13 cellular contexts compared by ENCODE assay signal in the genomic region with DNA sequence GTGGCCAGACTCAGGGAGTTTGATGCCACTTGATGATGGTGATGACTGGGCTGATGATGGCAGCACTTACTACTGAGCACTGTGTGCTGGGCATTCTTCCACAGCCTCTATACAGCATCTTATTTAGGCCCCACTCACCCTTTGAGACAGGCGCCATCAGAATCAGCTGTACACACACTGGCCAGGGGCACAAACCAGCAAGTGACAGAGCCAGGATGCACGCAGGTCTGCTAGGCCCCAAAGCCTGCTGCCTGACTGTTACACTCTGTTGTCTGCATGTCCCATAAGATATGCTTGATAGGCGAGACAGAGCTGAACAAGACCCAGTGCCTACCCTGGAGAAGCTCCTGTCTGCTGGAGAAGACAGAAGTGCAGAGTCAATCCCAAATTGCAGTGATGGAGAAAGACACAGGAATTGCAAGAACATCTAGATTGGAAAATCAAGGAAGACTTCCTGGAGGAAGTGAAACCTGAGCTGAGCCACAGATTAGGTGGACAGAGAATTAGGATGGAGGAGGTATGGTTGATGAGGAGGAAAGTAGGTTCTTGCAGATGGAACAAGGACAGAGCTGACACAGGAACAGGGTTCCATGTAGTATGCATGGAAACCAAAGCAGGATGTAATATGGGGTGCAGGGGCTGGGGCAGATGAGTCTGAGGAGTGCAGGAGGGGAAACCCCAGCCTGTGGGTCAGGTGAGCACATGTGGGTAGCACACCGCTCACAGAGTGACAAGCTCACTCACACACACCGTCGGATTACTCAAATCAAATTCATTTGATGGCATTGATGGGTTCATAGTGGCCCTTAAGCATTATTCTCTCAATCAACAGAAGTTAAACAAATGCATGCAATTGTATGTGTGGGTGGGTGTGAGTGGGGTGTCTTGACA.
"Had no signal": no experiment of that assay in that cellular context is flagged by ENCODE, and none has a peak within 500 bp of the region (broad histone marks: within the 10 kb centered on the region; RNA-seq: fewer than 3 reads in every experiment).

No MANE protein-coding gene starts in this region.

- H3K4me1 ChIP-seq: ascending aorta, breast epithelium, heart right ventricle, sigmoid colon, SJSA1, upper lobe of left lung had no signal

- H3K27me3 ChIP-seq: ascending aorta, breast epithelium, gastrocnemius medialis, heart right ventricle, sigmoid colon, SJSA1, upper lobe of left lung had no signal

- H3K9me3 ChIP-seq: ascending aorta, breast epithelium, gastrocnemius medialis, heart right ventricle, sigmoid colon, SJSA1, upper lobe of left lung had no signal

- ATAC-seq: gastrocnemius medialis, heart right ventricle, left colon had no signal

- H3K27ac ChIP-seq: ascending aorta, breast epithelium, gastrocnemius medialis, heart right ventricle, sigmoid colon, SJSA1, upper lobe of left lung had no signal

- H3K4me3 ChIP-seq: ascending aorta, breast epithelium, gastrocnemius medialis, heart right ventricle, lung, sigmoid colon, SJSA1, upper lobe of left lung had no signal

- H3K36me3 ChIP-seq: breast epithelium, gastrocnemius medialis, SJSA1 had no signal

- DNase-seq: activated effector memory CD4-positive, alpha-beta T cell treated with Interleukin-2 at 50 U/mL for 16 hours; dermis blood vessel endothelial cell; gastrocnemius medialis; heart right ventricle; left colon; midbrain; sigmoid colon; stimulated activated naive CD4-positive, alpha-beta T cell treated with Interleukin-2 at 50 U/mL for 16 hours; upper lobe of left lung had no signal
